Comparison of ENCODE assay signal across 8 cellular contexts in genomic region chr11:61580292-61580888, GRCh38. TPM values are rescaled to one million over a fixed set of nuclear protein-coding genes. Genes with fewer than 3 reads are reported as not detected.
A peak's percentile ranks its signal among the peaks of the same experiment; 100 is the strongest.
DNase-seq lines count a peak whose midpoint lies in the region; ATAC-seq, FAIRE-seq and TF ChIP-seq lines count a peak whose summit lies in the region.

No MANE protein-coding gene starts in this region.

- 30% methylated on average over 12 of the region's 59 CpGs for WGBS in HepG2 (ENCODE audit: low lambda C conversion rate)
- WGBS in upper lobe of left lung, 2 donors = 0% methylated on average over 3 of the region's 59 CpGs; no CpG with 5 or more reads in 1 of the 2 donors

- H3K27me3 Mint-ChIP-seq in activated naive CD4-positive, alpha-beta T cell treated with anti-CD3 and anti-CD28 coated beads, Interleukin-2, amount 10 ng/mL, durations not matched to agents 7 days and 5 days = peaks cover 78% of the 10 kb centered on the region
- peaks cover 28% of the 10 kb centered on the region for H3K27me3 Mint-ChIP-seq in activated T-helper 17 cell treated with anti-CD3 and anti-CD28 coated beads, Interleukin-2, amount 50 U/mL, for 72 hours
- H3K27me3 Mint-ChIP-seq in activated T-helper 2 cell treated with anti-CD3 and anti-CD28 coated beads, Interferon-gamma antibody, Interleukin-2, Interleukin-4, amounts not matched to agents 10 μg/mL and 5 μg/mL and 100 μg/mL, durations not matched to agents 14 hours and 24 hours and 36 hours (ENCODE audit: low read depth) = peaks cover 47% of the 10 kb centered on the region

- H3K27ac Mint-ChIP-seq in activated naive CD4-positive, alpha-beta T cell treated with anti-CD3 and anti-CD28 coated beads, Interleukin-2, amount 10 ng/mL, durations not matched to agents 7 days and 5 days = no peak overlapping the region
- no peak overlapping the region for H3K27ac Mint-ChIP-seq in activated T-helper 17 cell treated with anti-CD3 and anti-CD28 coated beads, Interleukin-2, amount 50 U/mL, for 72 hours
- no peak overlapping the region for H3K27ac Mint-ChIP-seq in activated T-helper 2 cell treated with anti-CD3 and anti-CD28 coated beads, Interferon-gamma antibody, Interleukin-2, Interleukin-4, amounts not matched to agents 10 μg/mL and 5 μg/mL and 100 μg/mL, durations not matched to agents 14 hours and 24 hours and 36 hours

- no peaks in the 10 kb centered on the region for H3K36me3 ChIP-seq in HepG2 (replicated peaks in 1 of 2; ENCODE audit: control insufficient read depth in 1 of 2, insufficient read depth in 2 of 2, low read length in 2 of 2)
- peaks cover 0 to 2% (median 0%) of the 10 kb centered on the region in 4 donors for H3K36me3 ChIP-seq in upper lobe of left lung
- H3K36me3 ChIP-seq in kidney (ENCODE audit: control insufficient read depth in 1 of 2, insufficient read depth in 2 of 2, low read length in 2 of 2) = no peaks in the 10 kb centered on the region

- no peak for DNase-seq in activated naive CD4-positive, alpha-beta T cell treated with anti-CD3 and anti-CD28 coated beads, Interleukin-2, amount 10 ng/mL, durations not matched to agents 7 days and 5 days
- DNase-seq in activated naive CD4-positive, alpha-beta T cell treated with anti-CD3 and anti-CD28 coated beads, Interleukin-2, amount 50 U/mL, for 16 hours = no peak
- DNase-seq in HepG2 (ENCODE audit: low spot score) = no peak
- DNase-seq in upper lobe of left lung = no peak
- DNase-seq in kidney = no peak
- DNase-seq in activated T-helper 2 cell treated with anti-CD3 and anti-CD28 coated beads, Interferon-gamma antibody, Interleukin-2, Interleukin-4, amounts not matched to agents 10 μg/mL and 5 μg/mL and 100 μg/mL, durations not matched to agents 14 hours and 24 hours and 36 hours (ENCODE audit: low spot score) = no peak

- CTCF ChIA-PET in activated naive CD4-positive, alpha-beta T cell treated with anti-CD3 and anti-CD28 coated beads, Interleukin-2, amount 10 ng/mL, durations not matched to agents 7 days and 5 days (lab: Charles Lee) = no interaction called here
- CTCF ChIA-PET in HepG2 (lab: Yijun Ruan, JAX; ENCODE audit: low intra/inter-chr PET ratio, low total read pairs) = no interaction called here

- H3K27me3 ChIP-seq in HepG2 (ENCODE audit: control insufficient read depth in 1 of 2, insufficient read depth in 2 of 2, low read length in 2 of 2) (peaks cover 5 to 37% of the 10 kb centered on the region in 2 experiments; a peak in 3 of 5 replicates), upper lobe of left lung (peaks cover 4 to 15% (median 10%) of the 10 kb centered on the region in 4 donors)

- H3K4me3 ChIP-seq in HepG2 (replicated peaks in 1 of 3; ENCODE audit: insufficient read depth in 1 of 3, low read depth in 2 of 3, low read length in 3 of 3) (peak overlapping the region; percentile 43 to 75 (median 52)), upper lobe of left lung (peak overlapping the region; percentile 37 to 60 (median 53)), kidney (ENCODE audit: low read length in 2 of 2) (peak overlapping the region in 1 of 2 donors; percentile 46)

- H3K9ac ChIP-seq in HepG2 (ENCODE audit: insufficient read depth, low read depth, low read length) (peak overlapping the region; percentile 36; the same call in 1 of the 2 replicates), kidney (ENCODE audit: low read length in 2 of 2) (peak overlapping the region in 1 of 2 donors; percentile 28)

- H3K27ac ChIP-seq in HepG2 (ENCODE audit: extremely low read length, insufficient read depth, low read length) (no peak overlapping the region), upper lobe of left lung (peak overlapping the region in 1 of 4 donors; percentile 35), kidney (ENCODE audit: low read depth in 2 of 2, low read length in 2 of 2) (no peak overlapping the region)

- in situ Hi-C loops in HepG2 (cut with HindIII; ENCODE audit: extremely low pct_ligation_motif_present, low pct_unique_long_range_greater_than_20kb) = no loop called here

- no peaks in the 10 kb centered on the region for H4K20me1 ChIP-seq in HepG2 (ENCODE audit: insufficient read depth, low read length)

- TF ChIP-seq RAD21 in HepG2 (CRISPR knock-in tag; IDR thresholded peaks at IDR 0.05) = peak; percentile 46; the same call in 1 of the 2 replicates

- TF ChIP-seq EP300 in HepG2 (IDR thresholded peaks at IDR 0.05; ENCODE audit: low read depth in 2 of 2, low read length in 2 of 2) = no peak
- TF ChIP-seq EP300 in HepG2 (CRISPR knock-in tag; IDR thresholded peaks at IDR 0.05; ENCODE audit: borderline replicate concordance) = no peak
- TF ChIP-seq EP300 in upper lobe of left lung (IDR thresholded peaks at IDR 0.05) = no peak

- peak overlapping the region; percentile 45 for H3K4me3 Mint-ChIP-seq in activated naive CD4-positive, alpha-beta T cell treated with anti-CD3 and anti-CD28 coated beads, Interleukin-2, amount 10 ng/mL, durations not matched to agents 7 days and 5 days
- H3K4me3 Mint-ChIP-seq in activated T-helper 17 cell treated with anti-CD3 and anti-CD28 coated beads, Interleukin-2, amount 50 U/mL, for 72 hours = peak overlapping the region; percentile 53
- no peak overlapping the region for H3K4me3 Mint-ChIP-seq in activated T-helper 2 cell treated with anti-CD3 and anti-CD28 coated beads, Interferon-gamma antibody, Interleukin-2, Interleukin-4, amounts not matched to agents 10 μg/mL and 5 μg/mL and 100 μg/mL, durations not matched to agents 14 hours and 24 hours and 36 hours (ENCODE audit: low read depth)

- H3K9me3 ChIP-seq in HepG2 (ENCODE audit: low read length) (no peaks in the 10 kb centered on the region), upper lobe of left lung (no peaks in the 10 kb centered on the region), kidney (ENCODE audit: control insufficient read depth in 1 of 2, low read length in 2 of 2) (no peaks in the 10 kb centered on the region)

- no peak overlapping the region for H2AFZ ChIP-seq in HepG2 (ENCODE audit: low read length)

- intact Hi-C loops in HepG2 (cut with micrococcal nuclease; ENCODE audit: unreplicated experiment) = loop anchor here (2.0 kb wide), 2 partner anchors 28 to 48 kb away; no protein-coding TSS in a partner anchor
- intact Hi-C loops in kidney (cut with DNase I) = no loop called here
- intact Hi-C loops in activated T-helper 2 cell treated with anti-CD3 and anti-CD28 coated beads, Interferon-gamma antibody, Interleukin-2, Interleukin-4, amounts not matched to agents 10 μg/mL and 5 μg/mL and 100 μg/mL, durations not matched to agents 14 hours and 24 hours and 36 hours (cut with micrococcal nuclease) = no loop called here

- TF ChIP-seq CTCF in HepG2 (CRISPR knock-in tag; IDR thresholded peaks at IDR 0.05) (peak; percentile 28; the same call in 1 of the 2 replicates), upper lobe of left lung (IDR thresholded peaks at IDR 0.05) (peak in 1 of 6 experiments; percentile 22), kidney (IDR thresholded peaks at IDR 0.05; ENCODE audit: borderline replicate concordance, extremely low read depth, insufficient read depth) (no peak)

- H3K36me3 Mint-ChIP-seq in activated naive CD4-positive, alpha-beta T cell treated with anti-CD3 and anti-CD28 coated beads, Interleukin-2, amount 10 ng/mL, durations not matched to agents 7 days and 5 days = no peaks in the 10 kb centered on the region
- no peaks in the 10 kb centered on the region for H3K36me3 Mint-ChIP-seq in activated T-helper 17 cell treated with anti-CD3 and anti-CD28 coated beads, Interleukin-2, amount 50 U/mL, for 72 hours (ENCODE audit: low read depth)
- H3K36me3 Mint-ChIP-seq in activated T-helper 2 cell treated with anti-CD3 and anti-CD28 coated beads, Interferon-gamma antibody, Interleukin-2, Interleukin-4, amounts not matched to agents 10 μg/mL and 5 μg/mL and 100 μg/mL, durations not matched to agents 14 hours and 24 hours and 36 hours (ENCODE audit: low read depth) = no peaks in the 10 kb centered on the region

- ATAC-seq in activated T-helper 17 cell treated with anti-CD3 and anti-CD28 coated beads, Interleukin-2, amount 50 U/mL, for 72 hours (replicated peaks) = peak; percentile 3
- ATAC-seq in HepG2 = peak; percentile 6; the same call in 2 of the 3 replicates
- no peak for ATAC-seq in upper lobe of left lung (ENCODE audit: low FRiP score in 2 of 2)
- ATAC-seq in GM21360 (IDR thresholded peaks at IDR 0.05; ENCODE audit: unreplicated experiment) = no peak

- H3K4me1 ChIP-seq in HepG2 (ENCODE audit: insufficient read depth, low read length) (peaks cover 45% of the 10 kb centered on the region), upper lobe of left lung (peaks cover 10 to 20% (median 14%) of the 10 kb centered on the region in 4 donors), kidney (ENCODE audit: control insufficient read depth in 1 of 2, insufficient read depth in 1 of 2, low read depth in 1 of 2, low read length in 2 of 2) (peaks cover 4 to 10% of the 10 kb centered on the region in 2 donors)

- no TSS peak for BruUV-seq in HepG2 (replicated peaks; lab: Mats Ljungman, UMichigan)

- POLR2A ChIA-PET in HepG2 (lab: Yijun Ruan, JAX) = interaction anchor here (0.7 kb wide), 1 partner anchor 68 kb away, joined by 3 read pairs; no protein-coding TSS in a partner anchor

- H3K79me2 ChIP-seq in HepG2 (ENCODE audit: insufficient read depth, low read length) = no peaks in the 10 kb centered on the region

- H3K9me3 Mint-ChIP-seq in activated naive CD4-positive, alpha-beta T cell treated with anti-CD3 and anti-CD28 coated beads, Interleukin-2, amount 10 ng/mL, durations not matched to agents 7 days and 5 days = no peaks in the 10 kb centered on the region
- H3K9me3 Mint-ChIP-seq in activated T-helper 17 cell treated with anti-CD3 and anti-CD28 coated beads, Interleukin-2, amount 50 U/mL, for 72 hours = no peaks in the 10 kb centered on the region
- H3K9me3 Mint-ChIP-seq in activated T-helper 2 cell treated with anti-CD3 and anti-CD28 coated beads, Interferon-gamma antibody, Interleukin-2, Interleukin-4, amounts not matched to agents 10 μg/mL and 5 μg/mL and 100 μg/mL, durations not matched to agents 14 hours and 24 hours and 36 hours = no peaks in the 10 kb centered on the region

- FAIRE-seq in HepG2 (lab: Jason Lieb, UNC) (no peak), kidney (lab: Jason Lieb, UNC) (no peak)

- H3K4me2 ChIP-seq in HepG2 (ENCODE audit: low read depth, low read length) = peak overlapping the region; percentile 76

- TF ChIP-seq POLR2A in HepG2 (IDR thresholded peaks at IDR 0.05; ENCODE audit: insufficient read depth in 1 of 2, low read depth in 2 of 2, low read length in 2 of 2) (no peak), upper lobe of left lung (IDR thresholded peaks at IDR 0.05) (no peak)

- peaks cover 15% of the 10 kb centered on the region for H3K4me1 Mint-ChIP-seq in activated naive CD4-positive, alpha-beta T cell treated with anti-CD3 and anti-CD28 coated beads, Interleukin-2, amount 10 ng/mL, durations not matched to agents 7 days and 5 days
- peaks cover 11% of the 10 kb centered on the region for H3K4me1 Mint-ChIP-seq in activated T-helper 17 cell treated with anti-CD3 and anti-CD28 coated beads, Interleukin-2, amount 50 U/mL, for 72 hours
- H3K4me1 Mint-ChIP-seq in activated T-helper 2 cell treated with anti-CD3 and anti-CD28 coated beads, Interferon-gamma antibody, Interleukin-2, Interleukin-4, amounts not matched to agents 10 μg/mL and 5 μg/mL and 100 μg/mL, durations not matched to agents 14 hours and 24 hours and 36 hours (ENCODE audit: low read depth) = peaks cover 2% of the 10 kb centered on the region

RNA-seq across cellular contexts. Expression of gene SYT7, which starts 0.5 kb away (rescaled TPM):
- under 1 TPM in 1 of 2 donors, not detected in 1; 0.19 TPM for total RNA-seq in activated T-helper 17 cell treated with anti-CD3 and anti-CD28 coated beads, Interleukin-2, amount 50 U/mL, for 72 hours
- 0.81 and 1.4 TPM in 2 replicates for total RNA-seq in HepG2 (2016; rRNA removed; fragmentation: Illumina TruSeq; extraction: Trizol)
- total RNA-seq in HepG2 (2016; cell fraction: cytosol; rRNA removed; fragmentation: Illumina TruSeq; extraction: Trizol; ENCODE audit: low read depth) = 1.2 and 2.8 TPM in 2 replicates
- total RNA-seq in HepG2 (2016; cell fraction: insoluble cytoplasmic fraction; rRNA removed; fragmentation: Illumina TruSeq; extraction: Trizol) = 1.6 TPM in 2 replicates
- total RNA-seq in HepG2 (2016; cell fraction: membrane; rRNA removed; fragmentation: Illumina TruSeq; extraction: Trizol) = 2.9 and 3.9 TPM in 2 replicates
- total RNA-seq in HepG2 (2016; cell fraction: nucleus; rRNA removed; fragmentation: Illumina TruSeq; extraction: Trizol) = 1.2 and 1.9 TPM in 2 replicates
- 4.4 and 6.2 TPM in 2 replicates for polyA plus RNA-seq in HepG2 (2011; rRNA removed)
- 3.5 and 4.0 TPM in 2 replicates for polyA plus RNA-seq in HepG2 (2011; cell fraction: cytosol; rRNA removed)
- 13.8 and 15.6 TPM in 2 replicates for polyA plus RNA-seq in HepG2 (2011; cell fraction: nucleus; rRNA removed)
- polyA plus RNA-seq in HepG2 (2012) = 8.2 and 9.2 TPM in 2 replicates
- 2.3 and 2.9 TPM in 2 replicates for polyA plus RNA-seq in HepG2 (2016; cell fraction: cytosol; fragmentation: Illumina TruSeq; extraction: Trizol; ENCODE audit: low read depth)
- polyA plus RNA-seq in HepG2 (2016; cell fraction: insoluble cytoplasmic fraction; fragmentation: Illumina TruSeq; extraction: Trizol; ENCODE audit: low read depth) = 2.0 and 2.2 TPM in 2 replicates
- 3.2 and 3.7 TPM in 2 replicates for polyA plus RNA-seq in HepG2 (2016; cell fraction: membrane; fragmentation: Illumina TruSeq; extraction: Trizol; ENCODE audit: low read depth)
- 3.0 and 3.7 TPM in 2 replicates for polyA plus RNA-seq in HepG2 (2016; cell fraction: nucleus; fragmentation: Illumina TruSeq; extraction: Trizol; ENCODE audit: insufficient read depth, low read depth)
- polyA minus RNA-seq in HepG2 (2011; rRNA and poly(A)+ RNA removed; ENCODE audit: low replicate concordance) = 2.1 and 7.7 TPM in 2 replicates
- 2.9 and 7.2 TPM in 2 replicates for polyA minus RNA-seq in HepG2 (2011; cell fraction: cytosol; rRNA and poly(A)+ RNA removed)
- 1.7 and 2.9 TPM in 2 replicates for polyA minus RNA-seq in HepG2 (2011; cell fraction: nucleus; rRNA and poly(A)+ RNA removed)
- total RNA-seq in upper lobe of left lung = 1 to 10 TPM; 2.1 to 7.3 (median 4.9) TPM
- total RNA-seq in kidney = 5.7 TPM
- 6.7 TPM for polyA plus RNA-seq in kidney (ENCODE audit: insufficient read depth, low read depth, low replicate concordance)
- total RNA-seq in activated T-helper 2 cell treated with anti-CD3 and anti-CD28 coated beads, Interferon-gamma antibody, Interleukin-2, Interleukin-4, amounts not matched to agents 10 μg/mL and 5 μg/mL and 100 μg/mL, durations not matched to agents 14 hours and 24 hours and 36 hours = 0.09 and 0.30 TPM in 2 replicates

Comparison
In these comparisons a context has a peak if more than half of its experiments do, and no peak if none do; other contexts are left out.
1. ATAC-seq: peak in activated T-helper 17 cell treated with anti-CD3 and anti-CD28 coated beads, Interleukin-2, amount 50 U/mL, for 72 hours (single experiment) and HepG2 (single experiment); none in upper lobe of left lung (0 of 2) and GM21360 (single experiment).